In the genomic region with DNA sequence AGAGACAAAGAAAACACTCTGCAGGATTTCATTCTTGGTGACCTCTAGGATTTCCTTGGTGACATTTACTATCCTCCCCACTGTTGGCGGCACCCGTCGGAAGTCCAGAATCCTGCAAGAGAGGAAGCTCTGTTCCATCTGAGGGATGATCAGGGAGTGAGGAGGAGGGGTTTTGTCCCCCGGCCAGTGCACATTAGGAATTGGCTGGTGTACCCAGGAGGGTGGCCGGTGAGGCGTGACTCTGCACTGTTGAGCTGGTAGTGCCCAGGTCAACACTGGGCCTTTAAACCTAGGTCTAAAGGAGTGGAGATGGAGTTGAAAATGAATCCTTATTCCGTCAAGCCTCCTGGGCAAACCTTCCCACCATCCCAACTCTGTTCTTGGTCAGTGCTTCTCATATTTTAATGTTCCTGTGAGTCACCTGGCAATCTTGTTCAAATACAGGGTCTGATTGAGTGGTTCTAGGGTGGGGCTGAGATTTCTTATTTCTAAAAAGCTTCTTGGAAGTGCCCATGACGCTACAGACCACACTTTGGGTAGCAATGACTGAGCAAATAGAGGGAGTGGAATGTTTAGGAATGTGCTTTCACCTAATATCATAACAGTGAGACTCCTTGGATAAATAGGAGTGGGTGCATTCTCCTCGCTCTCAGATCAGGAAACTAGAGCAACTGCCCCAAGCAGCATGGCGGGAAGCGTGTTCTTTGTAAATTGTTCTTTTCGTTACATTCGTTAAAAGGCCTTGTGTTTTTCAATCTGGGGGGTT, we compare ENCODE assay signal across 21 cellular contexts. TPM values are rescaled to one million over a fixed set of nuclear protein-coding genes. Genes with fewer than 3 reads are reported as not detected.
A peak's percentile ranks its signal among the peaks of the same experiment; 100 is the strongest.
DNase-seq lines count a peak whose midpoint lies in the region; ATAC-seq, FAIRE-seq and TF ChIP-seq lines count a peak whose summit lies in the region.
"Had no signal": no experiment of that assay in that cellular context is flagged by ENCODE, and none has a peak within 500 bp of the region (broad histone marks: within the 10 kb centered on the region; RNA-seq: fewer than 3 reads in every experiment).

No MANE protein-coding gene starts in this region.

- FAIRE-seq in HepG2 (lab: Jason Lieb, UNC), result no peak

- no peaks in the 10 kb centered on the region for H3K79me2 ChIP-seq in HepG2 (ENCODE audit: insufficient read depth, low read length)

- no peak overlapping the region for H3K27ac ChIP-seq in HepG2 (ENCODE audit: extremely low read length, insufficient read depth, low read length)
- no peak overlapping the region for H3K27ac ChIP-seq in right lobe of liver
- H3K27ac ChIP-seq in lung (ENCODE audit: low read depth in 1 of 2, low read length in 1 of 2), result peak overlapping the region in 1 of 2 donors; percentile 91
- H3K27ac ChIP-seq: BLaER1, Peyer's patch, SJCRH30 had no signal

- H3K36me3 Mint-ChIP-seq in activated CD4-positive, alpha-beta T cell treated with anti-CD3 and anti-CD28 coated beads, Interleukin-2, amount 10 ng/mL, durations not matched to agents 7 days and 5 days (ENCODE audit: low read depth), result no peaks in the 10 kb centered on the region
- peaks cover 11% of the 10 kb centered on the region for H3K36me3 Mint-ChIP-seq in stimulated activated effector memory CD8-positive, alpha-beta T cell treated with anti-CD3 and anti-CD28 coated beads, Interleukin-12 subunit alpha, Interleukin-12 subunit beta, amount 100 ng/mL, for 72 hours

- H3K9me3 ChIP-seq in HepG2 (ENCODE audit: low read length) (no peaks in the 10 kb centered on the region), right lobe of liver (no peaks in the 10 kb centered on the region), lung (ENCODE audit: control insufficient read depth in 2 of 2, insufficient read depth in 1 of 2, low read length in 1 of 2) (no peaks in the 10 kb centered on the region)
- H3K9me3 ChIP-seq: Peyer's patch, SJCRH30 had no signal

- H3K4me3 Mint-ChIP-seq in activated CD4-positive, alpha-beta T cell treated with anti-CD3 and anti-CD28 coated beads, Interleukin-2, amount 10 ng/mL, durations not matched to agents 7 days and 5 days, result no peak overlapping the region
- no peak overlapping the region for H3K4me3 Mint-ChIP-seq in stimulated activated effector memory CD8-positive, alpha-beta T cell treated with anti-CD3 and anti-CD28 coated beads, Interleukin-12 subunit alpha, Interleukin-12 subunit beta, amount 100 ng/mL, for 72 hours
- H3K4me3 Mint-ChIP-seq: CD8-positive, alpha-beta T cell had no signal

- no peak for TF ChIP-seq RAD21 in HepG2 (CRISPR knock-in tag; IDR thresholded peaks at IDR 0.05)

- no peaks in the 10 kb centered on the region for H3K4me1 ChIP-seq in HepG2 (ENCODE audit: insufficient read depth, low read length)
- H3K4me1 ChIP-seq in right lobe of liver, result peaks cover 0 to 17% (median 4%) of the 10 kb centered on the region in 4 donors
- peaks cover 0 to 2% of the 10 kb centered on the region in 2 donors for H3K4me1 ChIP-seq in lung (ENCODE audit: control insufficient read depth in 2 of 2, insufficient read depth in 2 of 2, low read length in 2 of 2)
- H3K4me1 ChIP-seq: BLaER1, Peyer's patch had no signal

- no peak overlapping the region for H2AFZ ChIP-seq in HepG2 (ENCODE audit: low read length)

- TF ChIP-seq CTCF in HepG2 (CRISPR knock-in tag; IDR thresholded peaks at IDR 0.05) (no peak), right lobe of liver (IDR thresholded peaks at IDR 0.05) (no peak), epithelial cell of esophagus (IDR thresholded peaks at IDR 0.05; ENCODE audit: insufficient read depth, low read depth, low read length, missing control alignments) (no peak), lung (IDR thresholded peaks at IDR 0.05; ENCODE audit: control extremely low read depth, extremely low read depth) (no peak)

- no peak for TF ChIP-seq EP300 in HepG2 (IDR thresholded peaks at IDR 0.05; ENCODE audit: low read depth in 2 of 2, low read length in 2 of 2)
- TF ChIP-seq EP300 in HepG2 (CRISPR knock-in tag; IDR thresholded peaks at IDR 0.05; ENCODE audit: borderline replicate concordance), result no peak

- H3K36me3 ChIP-seq in HepG2 (replicated peaks in 1 of 2; ENCODE audit: control insufficient read depth in 1 of 2, insufficient read depth in 2 of 2, low read length in 2 of 2) (peaks cover 12 to 15% of the 10 kb centered on the region in 2 experiments; a peak in 4 of 5 replicates), right lobe of liver (peaks cover 0 to 47% (median 19%) of the 10 kb centered on the region in 4 donors), lung (ENCODE audit: control insufficient read depth in 2 of 2, insufficient read depth in 2 of 2, low read length in 2 of 2) (peaks cover 0 to 17% of the 10 kb centered on the region in 2 donors)

- POLR2A ChIA-PET in HepG2 (lab: Yijun Ruan, JAX), result no interaction called here
- POLR2A ChIA-PET in activated CD4-positive, alpha-beta T cell treated with anti-CD3 and anti-CD28 coated beads, Interleukin-2, amount 10 ng/mL, durations not matched to agents 7 days and 5 days (lab: Charles Lee), result no interaction called here

- no peaks in the 10 kb centered on the region for H3K9me3 Mint-ChIP-seq in activated CD4-positive, alpha-beta T cell treated with anti-CD3 and anti-CD28 coated beads, Interleukin-2, amount 10 ng/mL, durations not matched to agents 7 days and 5 days
- H3K9me3 Mint-ChIP-seq in stimulated activated effector memory CD8-positive, alpha-beta T cell treated with anti-CD3 and anti-CD28 coated beads, Interleukin-12 subunit alpha, Interleukin-12 subunit beta, amount 100 ng/mL, for 72 hours, result no peaks in the 10 kb centered on the region
- H3K9me3 Mint-ChIP-seq: CD8-positive, alpha-beta T cell had no signal

- ATAC-seq in HepG2, result peak; percentile 11
- no peak for ATAC-seq in right lobe of liver
- peak; percentile 75 for ATAC-seq in lung (ENCODE audit: insufficient read depth, low FRiP score)
- no peak for ATAC-seq in stimulated activated effector memory CD8-positive, alpha-beta T cell treated with anti-CD3 and anti-CD28 coated beads, Interleukin-12 subunit alpha, Interleukin-12 subunit beta, amount 100 ng/mL, for 72 hours
- ATAC-seq: CD8-positive, alpha-beta T cell had no signal

- no peak overlapping the region for H3K9ac ChIP-seq in HepG2 (ENCODE audit: insufficient read depth, low read depth, low read length)
- H3K9ac ChIP-seq: BLaER1 had no signal

- intact Hi-C loops in HepG2 (cut with micrococcal nuclease; ENCODE audit: unreplicated experiment) (no loop called here), right lobe of liver (cut with DNase I) (no loop called here)

- TF ChIP-seq POLR2A in HepG2 (IDR thresholded peaks at IDR 0.05; ENCODE audit: insufficient read depth in 1 of 2, low read depth in 2 of 2, low read length in 2 of 2), result no peak
- no peak for TF ChIP-seq POLR2A in right lobe of liver (IDR thresholded peaks at IDR 0.05)

- no peak overlapping the region for H3K27ac Mint-ChIP-seq in activated CD4-positive, alpha-beta T cell treated with anti-CD3 and anti-CD28 coated beads, Interleukin-2, amount 10 ng/mL, durations not matched to agents 7 days and 5 days
- H3K27ac Mint-ChIP-seq in stimulated activated effector memory CD8-positive, alpha-beta T cell treated with anti-CD3 and anti-CD28 coated beads, Interleukin-12 subunit alpha, Interleukin-12 subunit beta, amount 100 ng/mL, for 72 hours, result no peak overlapping the region
- H3K27ac Mint-ChIP-seq: CD8-positive, alpha-beta T cell had no signal

- no peaks in the 10 kb centered on the region for H3K4me1 Mint-ChIP-seq in activated CD4-positive, alpha-beta T cell treated with anti-CD3 and anti-CD28 coated beads, Interleukin-2, amount 10 ng/mL, durations not matched to agents 7 days and 5 days
- peaks cover 7% of the 10 kb centered on the region for H3K4me1 Mint-ChIP-seq in stimulated activated effector memory CD8-positive, alpha-beta T cell treated with anti-CD3 and anti-CD28 coated beads, Interleukin-12 subunit alpha, Interleukin-12 subunit beta, amount 100 ng/mL, for 72 hours

- H3K4me3 ChIP-seq in HepG2 (replicated peaks in 1 of 3; ENCODE audit: insufficient read depth in 1 of 3, low read depth in 2 of 3, low read length in 3 of 3) (no peak overlapping the region), right lobe of liver (no peak overlapping the region), epithelial cell of esophagus (ENCODE audit: low read length) (no peak overlapping the region), lung (no peak overlapping the region)
- H3K4me3 ChIP-seq: BLaER1, Peyer's patch, SJCRH30 had no signal

- H3K27me3 ChIP-seq in HepG2 (ENCODE audit: control insufficient read depth in 1 of 2, insufficient read depth in 2 of 2, low read length in 2 of 2) (no peaks in the 10 kb centered on the region), right lobe of liver (no peaks in the 10 kb centered on the region), lung (ENCODE audit: control insufficient read depth, insufficient read depth) (no peaks in the 10 kb centered on the region)
- H3K27me3 ChIP-seq: BLaER1, Peyer's patch, SJCRH30 had no signal

- CTCF ChIA-PET in HepG2 (lab: Yijun Ruan, JAX; ENCODE audit: low intra/inter-chr PET ratio, low total read pairs), result no interaction called here
- CTCF ChIA-PET in activated CD4-positive, alpha-beta T cell treated with anti-CD3 and anti-CD28 coated beads, Interleukin-2, amount 10 ng/mL, durations not matched to agents 7 days and 5 days (lab: Charles Lee), result no interaction called here

- DNase-seq in HepG2 (ENCODE audit: low spot score) (no peak), right lobe of liver (no peak), epithelial cell of esophagus (ENCODE audit: low read depth) (peak; percentile 63), lung (ENCODE audit: low spot score) (peak; percentile 61), GF-D8 (lab: John Stamatoyannopoulos, UW) (no peak)
- DNase-seq in activated T-cell treated with anti-CD3 and anti-CD28 coated beads, Interleukin-2, amount 50 U/mL, for 48 hours, result no peak
- no peak for DNase-seq in activated CD4-positive, alpha-beta T cell treated with anti-CD3 and anti-CD28 coated beads, Interleukin-2, amount 10 ng/mL, durations not matched to agents 7 days and 5 days
- no peak for DNase-seq in stimulated activated effector memory CD8-positive, alpha-beta T cell treated with anti-CD3 and anti-CD28 coated beads, Interleukin-12 subunit alpha, Interleukin-12 subunit beta, amount 100 ng/mL, for 72 hours (ENCODE audit: low spot score in 2 of 2)
- DNase-seq: CD8-positive, alpha-beta T cell; DND-41; GDM1; GOT3; KBM-7; NCI-H1436 treated with DMSO at 0.1 percent for 48 hours; NCI-H2081 treated with DMSO at 0.1 percent for 48 hours; NCI-H2227 treated with DMSO at 0.1 percent for 48 hours; NCI-H524; Peyer's patch had no signal

- WGBS in HepG2 (ENCODE audit: low lambda C conversion rate), result 98% methylated on average over 13 of the region's 13 CpGs
- WGBS in right lobe of liver (ENCODE audit: insufficient coverage, low coverage, low lambda C conversion rate, missing lambda C conversion rate), result 89% methylated on average over 11 of the region's 13 CpGs
- 73 to 92% methylated on average over 13 of the region's 13 CpGs for WGBS in lung, 2 donors

- H3K27me3 Mint-ChIP-seq in activated CD4-positive, alpha-beta T cell treated with anti-CD3 and anti-CD28 coated beads, Interleukin-2, amount 10 ng/mL, durations not matched to agents 7 days and 5 days, result no peaks in the 10 kb centered on the region

- in situ Hi-C loops in HepG2 (cut with HindIII; ENCODE audit: extremely low pct_ligation_motif_present, low pct_unique_long_range_greater_than_20kb), result loop anchor here (5.0 kb wide), 1 partner anchor 54 kb away; no protein-coding TSS in a partner anchor

- no peak overlapping the region for H3K4me2 ChIP-seq in HepG2 (ENCODE audit: low read depth, low read length)
- H3K4me2 ChIP-seq: BLaER1 had no signal

- no TSS peak for BruUV-seq in HepG2 (replicated peaks; lab: Mats Ljungman, UMichigan)

- no peaks in the 10 kb centered on the region for H4K20me1 ChIP-seq in HepG2 (ENCODE audit: insufficient read depth, low read length)

RNA-seq across cellular contexts. Expression of a gene that starts 30.7 kb away (rescaled TPM):
- 266 and 335 TPM in 2 replicates for total RNA-seq in HepG2 (2016; rRNA removed; fragmentation: Illumina TruSeq; extraction: Trizol)
- 24.5 and 25.0 TPM in 2 replicates for total RNA-seq in HepG2 (2016; cell fraction: cytosol; rRNA removed; fragmentation: Illumina TruSeq; extraction: Trizol; ENCODE audit: low read depth)
- 274 and 331 TPM in 2 replicates for total RNA-seq in HepG2 (2016; cell fraction: insoluble cytoplasmic fraction; rRNA removed; fragmentation: Illumina TruSeq; extraction: Trizol)
- total RNA-seq in HepG2 (2016; cell fraction: membrane; rRNA removed; fragmentation: Illumina TruSeq; extraction: Trizol), result 50.4 and 51.0 TPM in 2 replicates
- 144 and 151 TPM in 2 replicates for total RNA-seq in HepG2 (2016; cell fraction: nucleus; rRNA removed; fragmentation: Illumina TruSeq; extraction: Trizol)
- 250 and 265 TPM in 2 replicates for polyA plus RNA-seq in HepG2 (2011; rRNA removed)
- polyA plus RNA-seq in HepG2 (2011; cell fraction: cytosol; rRNA removed), result 227 and 241 TPM in 2 replicates
- 192 and 209 TPM in 2 replicates for polyA plus RNA-seq in HepG2 (2011; cell fraction: nucleus; rRNA removed)
- 200 and 223 TPM in 2 replicates for polyA plus RNA-seq in HepG2 (2012)
- 19.1 and 23.5 TPM in 2 replicates for polyA plus RNA-seq in HepG2 (2016; cell fraction: cytosol; fragmentation: Illumina TruSeq; extraction: Trizol; ENCODE audit: low read depth)
- polyA plus RNA-seq in HepG2 (2016; cell fraction: insoluble cytoplasmic fraction; fragmentation: Illumina TruSeq; extraction: Trizol; ENCODE audit: low read depth), result 302 and 333 TPM in 2 replicates
- 32.1 and 33.4 TPM in 2 replicates for polyA plus RNA-seq in HepG2 (2016; cell fraction: membrane; fragmentation: Illumina TruSeq; extraction: Trizol; ENCODE audit: low read depth)
- polyA plus RNA-seq in HepG2 (2016; cell fraction: nucleus; fragmentation: Illumina TruSeq; extraction: Trizol; ENCODE audit: insufficient read depth, low read depth), result 152 and 173 TPM in 2 replicates
- polyA minus RNA-seq in HepG2 (2011; rRNA and poly(A)+ RNA removed; ENCODE audit: low replicate concordance), result 250 and 886 TPM in 2 replicates
- polyA minus RNA-seq in HepG2 (2011; cell fraction: cytosol; rRNA and poly(A)+ RNA removed), result 449 and 493 TPM in 2 replicates
- polyA minus RNA-seq in HepG2 (2011; cell fraction: nucleus; rRNA and poly(A)+ RNA removed), result 609 and 625 TPM in 2 replicates
- 100 to 1,000 TPM; 109 to 172 (median 136) TPM for total RNA-seq in right lobe of liver
- 100 to 1,000 TPM; 377 to 422 TPM for total RNA-seq in lung
- polyA plus RNA-seq in lung, result 100 to 1,000 TPM in 1 of 2 donors, 10 to 100 TPM in 1; 74.0 to 152 TPM
- 100 to 1,000 TPM; 200 to 203 TPM for total RNA-seq in activated CD4-positive, alpha-beta T cell treated with anti-CD3 and anti-CD28 coated beads, Interleukin-2, amount 10 ng/mL, durations not matched to agents 7 days and 5 days

RNA-seq across cellular contexts. Expression of a gene that starts 58.3 kb away (rescaled TPM):
- total RNA-seq in HepG2 (2016; rRNA removed; fragmentation: Illumina TruSeq; extraction: Trizol), result 5.0 and 9.3 TPM in 2 replicates
- 4.7 and 5.8 TPM in 2 replicates for total RNA-seq in HepG2 (2016; cell fraction: cytosol; rRNA removed; fragmentation: Illumina TruSeq; extraction: Trizol; ENCODE audit: low read depth)
- 5.3 and 8.6 TPM in 2 replicates for total RNA-seq in HepG2 (2016; cell fraction: insoluble cytoplasmic fraction; rRNA removed; fragmentation: Illumina TruSeq; extraction: Trizol)
- total RNA-seq in HepG2 (2016; cell fraction: membrane; rRNA removed; fragmentation: Illumina TruSeq; extraction: Trizol), result 7.1 and 8.8 TPM in 2 replicates
- 13.0 and 14.7 TPM in 2 replicates for total RNA-seq in HepG2 (2016; cell fraction: nucleus; rRNA removed; fragmentation: Illumina TruSeq; extraction: Trizol)
- polyA plus RNA-seq in HepG2 (2011; rRNA removed), result 20.7 and 39.3 TPM in 2 replicates
- 9.9 and 13.9 TPM in 2 replicates for polyA plus RNA-seq in HepG2 (2011; cell fraction: cytosol; rRNA removed)
- polyA plus RNA-seq in HepG2 (2011; cell fraction: nucleus; rRNA removed), result 83.2 and 124 TPM in 2 replicates
- 26.8 and 56.7 TPM in 2 replicates for polyA plus RNA-seq in HepG2 (2012)
- 6.1 and 7.0 TPM in 2 replicates for polyA plus RNA-seq in HepG2 (2016; cell fraction: cytosol; fragmentation: Illumina TruSeq; extraction: Trizol; ENCODE audit: low read depth)
- 7.0 and 9.7 TPM in 2 replicates for polyA plus RNA-seq in HepG2 (2016; cell fraction: insoluble cytoplasmic fraction; fragmentation: Illumina TruSeq; extraction: Trizol; ENCODE audit: low read depth)
- polyA plus RNA-seq in HepG2 (2016; cell fraction: membrane; fragmentation: Illumina TruSeq; extraction: Trizol; ENCODE audit: low read depth), result 8.2 and 9.0 TPM in 2 replicates
- 32.0 and 32.1 TPM in 2 replicates for polyA plus RNA-seq in HepG2 (2016; cell fraction: nucleus; fragmentation: Illumina TruSeq; extraction: Trizol; ENCODE audit: insufficient read depth, low read depth)
- 13.8 TPM in 1 of 2 replicates, not detected in the other for polyA minus RNA-seq in HepG2 (2011; rRNA and poly(A)+ RNA removed; ENCODE audit: low replicate concordance)
- 5.8 and 15.1 TPM in 2 replicates for polyA minus RNA-seq in HepG2 (2011; cell fraction: cytosol; rRNA and poly(A)+ RNA removed)
- polyA minus RNA-seq in HepG2 (2011; cell fraction: nucleus; rRNA and poly(A)+ RNA removed), result 26.8 and 40.7 TPM in 2 replicates
- total RNA-seq in right lobe of liver, result 10 to 100 TPM; 28.2 to 86.0 (median 45.0) TPM
- 10 to 100 TPM; 69.7 to 86.1 TPM for total RNA-seq in lung
- polyA plus RNA-seq in lung, result 100 to 1,000 TPM in 1 of 2 donors, 10 to 100 TPM in 1; 72.0 to 101 TPM
- total RNA-seq in activated CD4-positive, alpha-beta T cell treated with anti-CD3 and anti-CD28 coated beads, Interleukin-2, amount 10 ng/mL, durations not matched to agents 7 days and 5 days, result not detected
- total RNA-seq: A172; CD8-positive, alpha-beta T cell had no signal

Comparison
In these comparisons a context has a peak if more than half of its experiments do, and no peak if none do; other contexts are left out.
1. ATAC-seq: peak in HepG2 (single experiment) and lung (single experiment); none in right lobe of liver (0 of 4) and stimulated activated effector memory CD8-positive, alpha-beta T cell treated with anti-CD3 and anti-CD28 coated beads, Interleukin-12 subunit alpha, Interleukin-12 subunit beta, amount 100 ng/mL, for 72 hours (single experiment).
2. DNase-seq: peak in epithelial cell of esophagus (single experiment) and lung (single experiment); none in HepG2 (single experiment), right lobe of liver (0 of 3), activated T-cell treated with anti-CD3 and anti-CD28 coated beads, Interleukin-2, amount 50 U/mL, for 48 hours (0 of 2), activated CD4-positive, alpha-beta T cell treated with anti-CD3 and anti-CD28 coated beads, Interleukin-2, amount 10 ng/mL, durations not matched to agents 7 days and 5 days (single experiment), GF-D8 (single experiment) and stimulated activated effector memory CD8-positive, alpha-beta T cell treated with anti-CD3 and anti-CD28 coated beads, Interleukin-12 subunit alpha, Interleukin-12 subunit beta, amount 100 ng/mL, for 72 hours (0 of 2).
3. RNA of a gene that starts 58.3 kb away (total RNA-seq): 69.7 to 86.1 TPM in lung, 28.2 to 86.0 TPM in right lobe of liver and 4.7 to 14.7 TPM in HepG2; not detected in activated CD4-positive, alpha-beta T cell treated with anti-CD3 and anti-CD28 coated beads, Interleukin-2, amount 10 ng/mL, durations not matched to agents 7 days and 5 days; every median in the first group is over 4 times any median in the second.